Comparison of ENCODE assay signal across 8 cellular contexts in genomic region chr17:29929006-29929543, GRCh38. TPM values are rescaled to one million over a fixed set of nuclear protein-coding genes. Genes with fewer than 3 reads are reported as not detected.
DNase-seq lines count a peak whose midpoint lies in the region; ATAC-seq and TF ChIP-seq lines count a peak whose summit lies in the region.

No MANE protein-coding gene starts in this region.

- no peak overlapping the region for H3K27ac Mint-ChIP-seq in natural killer cell

- H3K27me3 Mint-ChIP-seq in natural killer cell (ENCODE audit: low read depth in 2 of 2) = no peaks in the 10 kb centered on the region

- H3K9me3 Mint-ChIP-seq in natural killer cell = no peaks in the 10 kb centered on the region

- H3K4me3 ChIP-seq in iPS-11a (ENCODE audit: low read depth, low read length) = peak overlapping the region; percentile 94
- H3K4me3 ChIP-seq in skin epidermis = peak overlapping the region; percentile 66 to 100 (median 88)

- DNase-seq in stimulated activated CD4-positive, alpha-beta T cell treated with anti-CD3 and anti-CD28 coated beads, Interleukin-15, amount 100 ng/mL, for 24 hours = peak; percentile 43
- DNase-seq in stimulated activated CD4-positive, alpha-beta T cell treated with anti-CD3 and anti-CD28 coated beads, Interleukin-4, amount 100 ng/mL, for 4 hours = no peak
- peak; percentile 22 for DNase-seq in NCI-H446 treated with DMSO at 0.1 percent for 48 hours (lab: John Stamatoyannopoulos, UW)
- peak; percentile 27 for DNase-seq in amniotic epithelial cell (ENCODE audit: low read depth)
- no peak for DNase-seq in natural killer cell

- no peaks in the 10 kb centered on the region for H3K36me3 Mint-ChIP-seq in natural killer cell

- intact Hi-C loops in natural killer cell (cut with micrococcal nuclease) = no loop called here

- peaks cover 24 to 33% of the 10 kb centered on the region in 2 donors for H3K4me1 Mint-ChIP-seq in natural killer cell

- H3K4me3 Mint-ChIP-seq in natural killer cell = no peak overlapping the region

- no peak for TF ChIP-seq CTCF in natural killer cell (IDR thresholded peaks at IDR 0.05)

- peak overlapping the region; percentile 75 to 99 (median 90) for H3K27ac ChIP-seq in skin epidermis

- ATAC-seq in natural killer cell = no peak
- ATAC-seq in activated CD4-positive, CD25-positive, alpha-beta regulatory T cell treated with anti-CD3 and anti-CD28 coated beads, Interleukin-2, amount 50 U/mL, for 24 hours = no peak

RNA-seq across cellular contexts. Expression of gene SSH2, which starts 1.0 kb away (rescaled TPM):
- total RNA-seq in natural killer cell = 100 to 1,000 TPM; 124 to 166 (median 144) TPM

RNA-seq across cellular contexts. Expression of gene EFCAB5, which starts 12.4 kb away (rescaled TPM):
- 1 to 10 TPM in 1 of 3 donors, under 1 TPM in 2; 0.56 to 1.9 (median 0.58) TPM for total RNA-seq in natural killer cell

Comparison
In these comparisons a context has a peak if more than half of its experiments do, and no peak if none do; other contexts are left out.
1. DNase-seq: peak in stimulated activated CD4-positive, alpha-beta T cell treated with anti-CD3 and anti-CD28 coated beads, Interleukin-15, amount 100 ng/mL, for 24 hours (single experiment), NCI-H446 treated with DMSO at 0.1 percent for 48 hours (single experiment) and amniotic epithelial cell (single experiment); none in stimulated activated CD4-positive, alpha-beta T cell treated with anti-CD3 and anti-CD28 coated beads, Interleukin-4, amount 100 ng/mL, for 4 hours (0 of 2) and natural killer cell (single experiment).